In genomic region chr1:186945146-186945545, GRCh38 we compare ENCODE assay signal across 40 cellular contexts.
"Had no signal": no experiment of that assay in that cellular context is flagged by ENCODE, and none has a peak within 500 bp of the region (broad histone marks: within the 10 kb centered on the region; RNA-seq: fewer than 3 reads in every experiment).

No MANE protein-coding gene starts in this region.

- H3K9me3 Mint-ChIP-seq: activated naive CD4-positive, alpha-beta T cell treated with anti-CD3 and anti-CD28 coated beads for 36 hours; activated naive CD4-positive, alpha-beta T cell treated with anti-CD3 and anti-CD28 coated beads, Interleukin-2, amount 10 ng/mL, durations not matched to agents 7 days and 5 days; activated naive CD4-positive, alpha-beta T cell treated with anti-CD3 and anti-CD28 coated beads, Interleukin-2, amount 50 U/mL, for 24 hours; activated naive CD4-positive, alpha-beta T cell treated with anti-CD3 and anti-CD28 coated beads, Interleukin-2, amount 50 U/mL, for 72 hours; activated naive CD8-positive, alpha-beta T cell treated with anti-CD3 and anti-CD28 coated beads for 36 hours; activated naive CD8-positive, alpha-beta T cell treated with anti-CD3 and anti-CD28 coated beads, Interleukin-2, amount 10 ng/mL, durations not matched to agents 7 days and 5 days; activated naive CD8-positive, alpha-beta T cell treated with anti-CD3 and anti-CD28 coated beads, Interleukin-2, amount 50 U/mL, for 24 hours; activated T-cell treated with anti-CD3 and anti-CD28 coated beads, Interleukin-2, amount 50 U/mL, for 24 hours; activated T-cell treated with anti-CD3 and anti-CD28 coated beads, Interleukin-2, amount 50 U/mL, for 4 hours; activated T-helper 1 cell treated with anti-CD3 and anti-CD28 coated beads, Interleukin-12 subunit alpha, Interleukin-12 subunit beta, Interleukin-2, Interleukin-4 antibody, amounts not matched to agents 30 ng/mL and 10 ng/mL and 1 ng/mL, durations not matched to agents 14 hours and 24 hours and 36 hours; activated T-helper 2 cell treated with anti-CD3 and anti-CD28 coated beads, Interferon-gamma antibody, Interleukin-2, Interleukin-4, amounts not matched to agents 10 μg/mL and 5 μg/mL and 100 μg/mL, durations not matched to agents 14 hours and 24 hours and 36 hours; brain had no signal

- H3K27ac ChIP-seq: adrenal gland, ascending aorta, body of pancreas, brain microvascular endothelial cell, breast epithelium, cardiac muscle cell had no signal

- H3K27ac Mint-ChIP-seq: activated naive CD4-positive, alpha-beta T cell treated with anti-CD3 and anti-CD28 coated beads for 36 hours; activated naive CD4-positive, alpha-beta T cell treated with anti-CD3 and anti-CD28 coated beads, Interleukin-2, amount 10 ng/mL, durations not matched to agents 7 days and 5 days; activated naive CD4-positive, alpha-beta T cell treated with anti-CD3 and anti-CD28 coated beads, Interleukin-2, amount 50 U/mL, for 24 hours; activated naive CD4-positive, alpha-beta T cell treated with anti-CD3 and anti-CD28 coated beads, Interleukin-2, amount 50 U/mL, for 72 hours; activated naive CD8-positive, alpha-beta T cell; activated naive CD8-positive, alpha-beta T cell treated with anti-CD3 and anti-CD28 coated beads for 36 hours; activated naive CD8-positive, alpha-beta T cell treated with anti-CD3 and anti-CD28 coated beads, Interleukin-2, amount 10 ng/mL, durations not matched to agents 7 days and 5 days; activated naive CD8-positive, alpha-beta T cell treated with anti-CD3 and anti-CD28 coated beads, Interleukin-2, amount 50 U/mL, for 24 hours; activated T-cell treated with anti-CD3 and anti-CD28 coated beads, Interleukin-2, amount 50 U/mL, for 24 hours; activated T-cell treated with anti-CD3 and anti-CD28 coated beads, Interleukin-2, amount 50 U/mL, for 72 hours; activated T-helper 1 cell treated with anti-CD3 and anti-CD28 coated beads, Interleukin-12 subunit alpha, Interleukin-12 subunit beta, Interleukin-2, Interleukin-4 antibody, amounts not matched to agents 30 ng/mL and 10 ng/mL and 1 ng/mL, durations not matched to agents 14 hours and 24 hours and 36 hours; activated T-helper 17 cell treated with anti-CD3 and anti-CD28 coated beads, Interleukin-2, amount 50 U/mL, for 72 hours; activated T-helper 2 cell treated with anti-CD3 and anti-CD28 coated beads, Interferon-gamma antibody, Interleukin-2, Interleukin-4, amounts not matched to agents 10 μg/mL and 5 μg/mL and 100 μg/mL, durations not matched to agents 14 hours and 24 hours and 36 hours; brain had no signal

- H3K36me3 ChIP-seq: adrenal gland, ascending aorta, brain microvascular endothelial cell, breast epithelium, cardiac muscle cell had no signal

- DNase-seq: activated effector memory CD4-positive, alpha-beta T cell treated with anti-CD3 and anti-CD28 coated beads, Interleukin-2, amount 50 U/mL, for 16 hours; activated effector memory CD4-positive, alpha-beta T cell treated with Interleukin-2 at 50 U/mL for 16 hours; activated gamma-delta T cell; activated gamma-delta T cell treated with Interleukin-2 at 50 U/mL for 16 hours; activated naive CD4-positive, alpha-beta T cell; activated naive CD4-positive, alpha-beta T cell treated with anti-CD3 and anti-CD28 coated beads for 36 hours; activated naive CD4-positive, alpha-beta T cell treated with anti-CD3 and anti-CD28 coated beads, Interleukin-2, amount 10 ng/mL, durations not matched to agents 7 days and 5 days; activated naive CD4-positive, alpha-beta T cell treated with anti-CD3 and anti-CD28 coated beads, Interleukin-2, amount 50 U/mL, for 16 hours; activated naive CD4-positive, alpha-beta T cell treated with Interleukin-2 at 50 U/mL for 16 hours; activated naive CD8-positive, alpha-beta T cell treated with anti-CD3 and anti-CD28 coated beads for 36 hours; activated naive CD8-positive, alpha-beta T cell treated with anti-CD3 and anti-CD28 coated beads, Interleukin-2, amount 10 ng/mL, durations not matched to agents 7 days and 5 days; activated naive CD8-positive, alpha-beta T cell treated with anti-CD3 and anti-CD28 coated beads, Interleukin-2, amount 50 U/mL, for 24 hours; activated T-cell treated with anti-CD3 and anti-CD28 coated beads, Interleukin-2, amount 50 U/mL, for 1 hour; activated T-cell treated with anti-CD3 and anti-CD28 coated beads, Interleukin-2, amount 50 U/mL, for 24 hours; activated T-cell treated with anti-CD3 and anti-CD28 coated beads, Interleukin-2, amount 50 U/mL, for 4 hours; activated T-cell treated with anti-CD3 and anti-CD28 coated beads, Interleukin-2, amount 50 U/mL, for 48 hours; activated T-cell treated with anti-CD3 and anti-CD28 coated beads, Interleukin-2, amount 50 U/mL, for 72 hours; adrenal gland; amniotic stem cell; amygdala; anterior cingulate cortex; aorta; body of pancreas; brain microvascular endothelial cell; caudate nucleus; central memory CD4-positive, alpha-beta T cell; cerebellar nuclear complex had no signal

- H3K27me3 Mint-ChIP-seq: activated naive CD4-positive, alpha-beta T cell treated with anti-CD3 and anti-CD28 coated beads, Interleukin-2, amount 50 U/mL, for 24 hours; activated naive CD8-positive, alpha-beta T cell treated with anti-CD3 and anti-CD28 coated beads, Interleukin-2, amount 10 ng/mL, durations not matched to agents 7 days and 5 days; activated naive CD8-positive, alpha-beta T cell treated with anti-CD3 and anti-CD28 coated beads, Interleukin-2, amount 50 U/mL, for 24 hours; activated T-cell treated with anti-CD3 and anti-CD28 coated beads, Interleukin-2, amount 50 U/mL, for 24 hours; brain; central memory CD8-positive, alpha-beta T cell had no signal

- H3K4me3 Mint-ChIP-seq: activated naive CD4-positive, alpha-beta T cell treated with anti-CD3 and anti-CD28 coated beads for 36 hours; activated naive CD4-positive, alpha-beta T cell treated with anti-CD3 and anti-CD28 coated beads, Interleukin-2, amount 10 ng/mL, durations not matched to agents 7 days and 5 days; activated naive CD4-positive, alpha-beta T cell treated with anti-CD3 and anti-CD28 coated beads, Interleukin-2, amount 50 U/mL, for 24 hours; activated naive CD8-positive, alpha-beta T cell; activated naive CD8-positive, alpha-beta T cell treated with anti-CD3 and anti-CD28 coated beads for 36 hours; activated naive CD8-positive, alpha-beta T cell treated with anti-CD3 and anti-CD28 coated beads, Interleukin-2, amount 10 ng/mL, durations not matched to agents 7 days and 5 days; activated naive CD8-positive, alpha-beta T cell treated with anti-CD3 and anti-CD28 coated beads, Interleukin-2, amount 50 U/mL, for 24 hours; activated T-cell treated with anti-CD3 and anti-CD28 coated beads, Interleukin-2, amount 50 U/mL, for 24 hours; activated T-cell treated with anti-CD3 and anti-CD28 coated beads, Interleukin-2, amount 50 U/mL, for 4 hours; activated T-cell treated with anti-CD3 and anti-CD28 coated beads, Interleukin-2, amount 50 U/mL, for 72 hours; activated T-helper 1 cell treated with anti-CD3 and anti-CD28 coated beads, Interleukin-12 subunit alpha, Interleukin-12 subunit beta, Interleukin-2, Interleukin-4 antibody, amounts not matched to agents 30 ng/mL and 10 ng/mL and 1 ng/mL, durations not matched to agents 14 hours and 24 hours and 36 hours; activated T-helper 17 cell treated with anti-CD3 and anti-CD28 coated beads, Interleukin-2, amount 50 U/mL, for 72 hours; brain; central memory CD8-positive, alpha-beta T cell had no signal

- FAIRE-seq: astrocyte, bronchial epithelial cell had no signal

- H3K9me3 ChIP-seq: adrenal gland, ascending aorta, body of pancreas, breast epithelium had no signal

- H3K27me3 ChIP-seq: adrenal gland, ascending aorta, body of pancreas, brain microvascular endothelial cell, breast epithelium, cardiac muscle cell had no signal

- H3K4me1 ChIP-seq: adrenal gland, ascending aorta, body of pancreas, breast epithelium had no signal

- H3K36me3 Mint-ChIP-seq: activated naive CD4-positive, alpha-beta T cell treated with anti-CD3 and anti-CD28 coated beads, Interleukin-2, amount 10 ng/mL, durations not matched to agents 7 days and 5 days; activated naive CD4-positive, alpha-beta T cell treated with anti-CD3 and anti-CD28 coated beads, Interleukin-2, amount 50 U/mL, for 24 hours; activated naive CD4-positive, alpha-beta T cell treated with anti-CD3 and anti-CD28 coated beads, Interleukin-2, amount 50 U/mL, for 72 hours; activated naive CD8-positive, alpha-beta T cell; activated naive CD8-positive, alpha-beta T cell treated with anti-CD3 and anti-CD28 coated beads for 36 hours; activated naive CD8-positive, alpha-beta T cell treated with anti-CD3 and anti-CD28 coated beads, Interleukin-2, amount 10 ng/mL, durations not matched to agents 7 days and 5 days; brain had no signal

- H3K4me1 Mint-ChIP-seq: activated naive CD4-positive, alpha-beta T cell treated with anti-CD3 and anti-CD28 coated beads, Interleukin-2, amount 10 ng/mL, durations not matched to agents 7 days and 5 days; activated naive CD4-positive, alpha-beta T cell treated with anti-CD3 and anti-CD28 coated beads, Interleukin-2, amount 50 U/mL, for 24 hours; activated naive CD8-positive, alpha-beta T cell treated with anti-CD3 and anti-CD28 coated beads, Interleukin-2, amount 10 ng/mL, durations not matched to agents 7 days and 5 days; activated naive CD8-positive, alpha-beta T cell treated with anti-CD3 and anti-CD28 coated beads, Interleukin-2, amount 50 U/mL, for 24 hours; activated T-helper 17 cell treated with anti-CD3 and anti-CD28 coated beads, Interleukin-2, amount 50 U/mL, for 72 hours; brain; central memory CD8-positive, alpha-beta T cell had no signal

- H3K4me3 ChIP-seq: adrenal gland, ascending aorta, body of pancreas, breast epithelium, cardiac muscle cell had no signal
